In the genomic region with DNA sequence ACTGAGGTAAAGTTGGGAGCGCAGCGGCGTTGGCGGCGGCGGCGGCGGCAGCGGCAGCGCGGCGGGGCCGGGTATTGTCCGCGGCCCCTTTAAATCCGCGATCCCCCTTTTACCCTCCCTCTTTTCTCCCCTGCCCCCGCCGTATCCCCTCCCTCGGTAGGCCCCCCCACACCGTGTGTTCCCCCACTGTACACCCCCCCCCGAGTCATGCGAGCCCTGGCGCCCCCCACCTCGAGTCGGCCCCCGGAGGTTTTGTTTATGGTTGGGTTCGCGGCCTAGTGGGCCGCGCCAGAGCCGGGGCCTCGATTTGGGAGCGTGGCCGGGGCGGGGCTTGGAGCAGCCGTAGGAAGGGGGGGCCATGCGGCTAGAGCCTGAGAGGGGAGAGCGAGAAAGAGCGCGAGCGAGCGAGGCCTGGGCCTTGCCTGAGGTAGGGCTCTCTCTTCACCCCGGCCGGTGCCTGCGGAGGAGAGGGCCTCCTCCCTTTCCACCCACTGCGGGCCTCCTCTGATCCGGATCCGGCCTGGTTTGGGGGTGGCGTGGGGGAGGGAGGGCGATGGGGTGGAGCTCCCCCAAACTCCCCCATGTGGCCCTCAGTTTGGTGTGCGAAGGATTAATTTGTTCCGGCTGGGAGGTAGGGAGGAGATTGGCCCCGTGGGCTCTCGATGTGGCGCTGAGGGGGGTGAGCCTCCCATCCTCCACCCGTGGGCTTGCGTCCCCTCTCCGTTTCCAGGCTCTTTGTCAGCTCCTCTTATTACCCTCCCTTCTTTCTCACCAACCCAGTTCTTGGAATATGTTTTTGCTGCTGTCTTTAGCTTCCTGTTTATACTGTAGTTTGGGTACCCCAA, we compare ENCODE assay signal across 8 cellular contexts. TPM values are rescaled to one million over a fixed set of nuclear protein-coding genes. Genes with fewer than 3 reads are reported as not detected.
A peak's percentile ranks its signal among the peaks of the same experiment; 100 is the strongest.
DNase-seq lines count a peak whose midpoint lies in the region; ATAC-seq and TF ChIP-seq lines count a peak whose summit lies in the region.

No MANE protein-coding gene starts in this region.

- no peak for TF ChIP-seq CTCF in CD4-positive, alpha-beta T cell (IDR thresholded peaks at IDR 0.05)

- peaks cover 83% of the 10 kb centered on the region for H3K4me1 Mint-ChIP-seq in CD4-positive, alpha-beta T cell (ENCODE audit: low read depth)

- DNase-seq in CD4-positive, alpha-beta T cell = peak; percentile 46 to 76 (median 60)
- DNase-seq in KBM-7 (peak; percentile 37), caudate nucleus (lab: John Stamatoyannopoulos, UW) (peak in 53 of 61 donors; percentile 5 to 83 (median 58)), kidney tubule cell (ENCODE audit: low spot score) (peak; percentile 43), cerebellar nuclear complex (lab: John Stamatoyannopoulos, UW) (no peak)
- peak; percentile 42 to 61 (median 54) for DNase-seq in activated CD4-positive, CD25-positive, alpha-beta regulatory T cell (lab: John Stamatoyannopoulos, UW)
- DNase-seq in stimulated activated CD4-positive, alpha-beta T cell treated with anti-CD3 and anti-CD28 coated beads, Interleukin-1b, Interleukin-23, amount 100 ng/mL, for 4 hours (ENCODE audit: low read depth in 2 of 2) = peak; percentile 58 to 66

- H3K27me3 Mint-ChIP-seq in CD4-positive, alpha-beta T cell = no peaks in the 10 kb centered on the region

- no peaks in the 10 kb centered on the region for H3K9me3 ChIP-seq in CD4-positive, alpha-beta T cell (ENCODE audit: control insufficient read depth, low read length)

- no peaks in the 10 kb centered on the region for H3K27me3 ChIP-seq in CD4-positive, alpha-beta T cell (ENCODE audit: control insufficient read depth, insufficient read depth, low read length)

- ATAC-seq in CD4-positive, alpha-beta T cell (ENCODE audit: poor library complexity) = peak; percentile 37
- ATAC-seq in GM19397 (IDR thresholded peaks at IDR 0.05; ENCODE audit: unreplicated experiment) = peak; percentile 8

- H3K27ac Mint-ChIP-seq in CD4-positive, alpha-beta T cell = peak overlapping the region; percentile 93

- H3K27ac ChIP-seq in CD4-positive, alpha-beta T cell (ENCODE audit: low read depth, low read length) = peak overlapping the region; percentile 99
- peak overlapping the region; percentile 87 for H3K27ac ChIP-seq in caudate nucleus (ENCODE audit: low read depth, low read length)

- intact Hi-C loops in CD4-positive, alpha-beta T cell (cut with DNase I, micrococcal nuclease) = loop anchor here (1.0 to 10.0 kb wide), 12 partner anchors 38 to 1636 kb away; partner anchors contain the start of genes HAX1 (in 2 of the 2), ATP8B2 (in 1 of the 2), GATAD2B (in 1 of the 2) and GON4L (in 1 of the 2)

- POLR2A ChIA-PET in CD4-positive, alpha-beta T cell (lab: Charles Lee) = interaction anchor here (0.7 to 2.9 kb wide), 25 partner anchors 9 to 685 kb away, joined by 3 to 34 read pairs (median 5); partner anchors contain the start of genes GATAD2B, JTB, RPS27 and S100A6

- H3K4me3 Mint-ChIP-seq in CD4-positive, alpha-beta T cell = peak overlapping the region; percentile 91

- H3K36me3 Mint-ChIP-seq in CD4-positive, alpha-beta T cell (ENCODE audit: low read depth) = peaks cover 81% of the 10 kb centered on the region

- CTCF ChIA-PET in CD4-positive, alpha-beta T cell (lab: Charles Lee) = interaction anchor here (0.7 kb wide), 1 partner anchor 1717 kb away, joined by 4 read pairs; no protein-coding TSS in a partner anchor

- in situ Hi-C loops in KBM-7 (cut with MboI; ENCODE audit: low pct_unique_long_range_greater_than_20kb, low sequenced_read_pairs) = no loop called here

- H3K9me3 Mint-ChIP-seq in CD4-positive, alpha-beta T cell = no peaks in the 10 kb centered on the region

RNA-seq across cellular contexts. Expression of gene UBAP2L, which starts 0.4 kb away (rescaled TPM):
- 100 to 1,000 TPM; 224 to 234 TPM for total RNA-seq in CD4-positive, alpha-beta T cell

RNA-seq across cellular contexts. Expression of gene CFAP141, which starts 15.1 kb away (rescaled TPM):
- not detected for total RNA-seq in CD4-positive, alpha-beta T cell

RNA-seq across cellular contexts. Expression of gene TPM3, which starts 29.3 kb away (rescaled TPM):
- 100 to 1,000 TPM; 345 to 357 TPM for total RNA-seq in CD4-positive, alpha-beta T cell

RNA-seq across cellular contexts. Expression of gene HAX1, which starts 51.2 kb away (rescaled TPM):
- total RNA-seq in CD4-positive, alpha-beta T cell = 10 to 100 TPM; 57.5 to 62.5 TPM

Comparison
In these comparisons a context has a peak if more than half of its experiments do, and no peak if none do; other contexts are left out.
1. DNase-seq: peak in CD4-positive, alpha-beta T cell (10 of 10), KBM-7 (single experiment), activated CD4-positive, CD25-positive, alpha-beta regulatory T cell (4 of 4), caudate nucleus (53 of 61), kidney tubule cell (single experiment) and stimulated activated CD4-positive, alpha-beta T cell treated with anti-CD3 and anti-CD28 coated beads, Interleukin-1b, Interleukin-23, amount 100 ng/mL, for 4 hours (2 of 2); none in cerebellar nuclear complex (0 of 2).